ENCODE assay signal across 8 cellular contexts in the genomic region with DNA sequence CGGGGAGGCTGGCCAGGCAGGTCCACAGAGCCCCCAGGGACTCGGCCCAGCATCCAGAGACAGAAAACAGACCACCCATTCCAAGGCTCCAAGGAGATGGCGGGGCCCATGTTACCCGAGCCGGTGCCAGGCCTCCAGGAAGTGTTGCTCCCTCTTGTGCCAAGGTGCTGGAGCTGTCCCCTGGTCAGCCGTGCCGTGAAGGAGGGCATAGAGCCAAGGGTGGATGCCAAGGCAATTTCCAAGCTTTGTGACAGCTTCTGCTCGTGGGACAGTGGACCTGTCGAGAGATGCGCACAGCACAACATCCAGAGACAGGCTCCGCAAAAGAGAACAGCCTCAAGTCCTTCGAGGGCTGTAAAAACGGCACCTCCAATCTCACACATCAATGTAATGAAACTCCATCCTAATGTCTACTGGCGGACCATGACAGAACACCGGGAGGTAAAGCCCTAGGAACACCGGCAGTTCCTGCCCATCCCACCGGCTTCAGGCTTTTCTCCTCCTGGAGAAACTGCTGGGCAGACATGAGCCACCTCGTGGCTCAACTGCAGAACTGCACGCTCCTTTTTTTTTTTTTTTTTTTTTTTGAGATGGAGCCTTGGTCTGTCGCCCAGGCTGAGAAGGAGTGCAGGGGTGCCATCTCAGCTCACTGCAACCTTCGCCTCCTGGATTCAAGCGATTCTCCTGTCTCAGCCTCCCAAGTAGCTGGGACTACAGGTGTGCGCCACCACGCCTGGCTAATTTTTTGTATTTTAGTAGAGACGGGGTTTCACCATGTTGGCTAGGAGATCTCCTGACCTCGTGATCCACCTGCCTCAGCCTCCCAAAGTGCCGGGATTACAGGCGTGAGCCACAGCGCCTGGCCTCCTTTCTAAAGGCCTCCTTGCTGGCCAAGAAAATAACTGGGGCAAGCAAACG. TPM values are rescaled to one million over a fixed set of nuclear protein-coding genes. Genes with fewer than 3 reads are reported as not detected.
A peak's percentile ranks its signal among the peaks of the same experiment; 100 is the strongest.
DNase-seq lines count a peak whose midpoint lies in the region; ATAC-seq and TF ChIP-seq lines count a peak whose summit lies in the region.

No MANE protein-coding gene starts in this region.

- no peak overlapping the region for H4K12ac ChIP-seq in trophoblast cell (ENCODE audit: low read depth, low read length)

- no peaks in the 10 kb centered on the region for H3K79me1 ChIP-seq in trophoblast cell (ENCODE audit: low read length)

- ATAC-seq in gastroesophageal sphincter: peak; percentile 52
- ATAC-seq in HG02642 (IDR thresholded peaks at IDR 0.05; ENCODE audit: poor library complexity, unreplicated experiment): no peak
- no peak for ATAC-seq in GM19463 (IDR thresholded peaks at IDR 0.05; ENCODE audit: unreplicated experiment)

- no peak overlapping the region for H4K91ac ChIP-seq in trophoblast cell (ENCODE audit: low read depth, low read length)

- H3K9me3 ChIP-seq in gastroesophageal sphincter (no peaks in the 10 kb centered on the region), trophoblast cell (ENCODE audit: insufficient read depth, low read depth, low read length) (no peaks in the 10 kb centered on the region)

- H3K4me1 Mint-ChIP-seq in activated CD4-positive, alpha-beta memory T cell treated with anti-CD3 and anti-CD28 coated beads for 36 hours (ENCODE audit: low read depth): peaks cover 7% of the 10 kb centered on the region

- peaks cover 11% of the 10 kb centered on the region for H3K36me3 Mint-ChIP-seq in activated CD4-positive, alpha-beta memory T cell treated with anti-CD3 and anti-CD28 coated beads for 36 hours

- no peaks in the 10 kb centered on the region for H3K9me3 Mint-ChIP-seq in activated CD4-positive, alpha-beta memory T cell treated with anti-CD3 and anti-CD28 coated beads for 36 hours

- DNase-seq in AG09309 (ENCODE audit: low read depth) (peak; percentile 17), GM06990 (ENCODE audit: extremely low read depth, insufficient read length) (peak; percentile 32), NCI-H187 (lab: John Stamatoyannopoulos, UW) (peak; percentile 44 to 55), trophoblast cell (peak; percentile 22 to 83)
- peak; percentile 29 for DNase-seq in activated CD4-positive, alpha-beta memory T cell treated with anti-CD3 and anti-CD28 coated beads for 36 hours

- no peak overlapping the region for H2BK12ac ChIP-seq in trophoblast cell (ENCODE audit: low read length)

- H3K79me2 ChIP-seq in trophoblast cell (ENCODE audit: control insufficient read depth, insufficient read depth, low read length, poor library complexity): no peaks in the 10 kb centered on the region

- H3K27ac ChIP-seq in gastroesophageal sphincter (no peak overlapping the region), trophoblast cell (ENCODE audit: low read depth, low read length) (no peak overlapping the region)

- CTCF ChIA-PET in activated CD4-positive, alpha-beta memory T cell treated with anti-CD3 and anti-CD28 coated beads for 36 hours (lab: Charles Lee): interaction anchor here (0.6 to 4.9 kb wide), 8 partner anchors 13 to 623 kb away, joined by 3 to 46 read pairs (median 4); no protein-coding TSS in a partner anchor

- H3K27ac Mint-ChIP-seq in activated CD4-positive, alpha-beta memory T cell treated with anti-CD3 and anti-CD28 coated beads for 36 hours: no peak overlapping the region

- H2AFZ ChIP-seq in trophoblast cell (ENCODE audit: insufficient read depth, low read length, poor library complexity): no peak overlapping the region

- no peak overlapping the region for H2BK5ac ChIP-seq in trophoblast cell (ENCODE audit: low read depth, low read length, poor library complexity)

- H3K18ac ChIP-seq in trophoblast cell (ENCODE audit: low read length): no peak overlapping the region

- H3K4me2 ChIP-seq in trophoblast cell (ENCODE audit: low read length): no peak overlapping the region

- intact Hi-C loops in activated CD4-positive, alpha-beta memory T cell treated with anti-CD3 and anti-CD28 coated beads for 36 hours (cut with micrococcal nuclease): loop anchor here (2.0 to 5.0 kb wide), 3 partner anchors 61 to 202 kb away; partner anchors contain the start of gene DDRGK1

- no peak overlapping the region for H3K23ac ChIP-seq in trophoblast cell (ENCODE audit: low read length)

- H3K4me3 Mint-ChIP-seq in activated CD4-positive, alpha-beta memory T cell treated with anti-CD3 and anti-CD28 coated beads for 36 hours: no peak overlapping the region

- TF ChIP-seq POLR2A in gastroesophageal sphincter (IDR thresholded peaks at IDR 0.05): no peak

- H3K9ac ChIP-seq in trophoblast cell (ENCODE audit: low read length): no peak overlapping the region

- no peak for TF ChIP-seq EP300 in gastroesophageal sphincter (IDR thresholded peaks at IDR 0.05)

- H3K4me3 ChIP-seq in AG09309 (ENCODE audit: control insufficient read depth, low read depth, low read length) (no peak overlapping the region), GM06990 (replicated peaks; ENCODE audit: low read depth, low read length) (no peak overlapping the region), gastroesophageal sphincter (no peak overlapping the region), trophoblast cell (ENCODE audit: low read depth, low read length) (no peak overlapping the region)

- H3K36me3 ChIP-seq in GM06990 (ENCODE audit: control insufficient read depth, insufficient read depth, low read length) (peaks cover 7% of the 10 kb centered on the region), gastroesophageal sphincter (peaks cover 0 to 45% of the 10 kb centered on the region in 2 donors), trophoblast cell (ENCODE audit: control insufficient read depth in 1 of 2, insufficient read depth in 2 of 2, low read length in 2 of 2) (peaks cover 0 to 2% of the 10 kb centered on the region in 2 experiments)

- POLR2A ChIA-PET in activated CD4-positive, alpha-beta memory T cell treated with anti-CD3 and anti-CD28 coated beads for 36 hours (lab: Charles Lee): no interaction called here

- H3K27me3 Mint-ChIP-seq in activated CD4-positive, alpha-beta memory T cell treated with anti-CD3 and anti-CD28 coated beads for 36 hours: no peaks in the 10 kb centered on the region

- H3K27me3 ChIP-seq in GM06990 (replicated peaks; ENCODE audit: control insufficient read depth, insufficient read depth, low read length): no peaks in the 10 kb centered on the region
- H3K27me3 ChIP-seq in gastroesophageal sphincter: no peaks in the 10 kb centered on the region
- H3K27me3 ChIP-seq in trophoblast cell (ENCODE audit: insufficient read depth, low read length): no peaks in the 10 kb centered on the region

- peaks cover 0 to 27% (median 0%) of the 10 kb centered on the region in 3 donors for H3K4me1 ChIP-seq in gastroesophageal sphincter
- no peaks in the 10 kb centered on the region for H3K4me1 ChIP-seq in trophoblast cell (ENCODE audit: control insufficient read depth in 1 of 2, insufficient read depth in 2 of 2, low read length in 2 of 2)

- 35 to 58% methylated on average over 2 to 14 of the region's 30 CpGs for WGBS in gastroesophageal sphincter (ENCODE audit: low coverage in 1 of 2), 2 donors
- WGBS in trophoblast cell (ENCODE audit: extremely low coverage, insufficient coverage, insufficient read length): no CpG with 5 or more reads among the region's 30 CpGs

- H2BK120ac ChIP-seq in trophoblast cell (ENCODE audit: insufficient read depth, low read length, poor library complexity): no peak overlapping the region

- H3K4ac ChIP-seq in trophoblast cell (ENCODE audit: low read depth, low read length): no peak overlapping the region

- no peak overlapping the region for H4K8ac ChIP-seq in trophoblast cell (ENCODE audit: low read depth, low read length)

- H2AK5ac ChIP-seq in trophoblast cell (ENCODE audit: low read length): no peak overlapping the region

- H3K14ac ChIP-seq in trophoblast cell (ENCODE audit: low read length): no peak overlapping the region

- TF ChIP-seq CTCF in AG09309 (IDR thresholded peaks at IDR 0.05; ENCODE audit: control insufficient read depth, insufficient read depth, low read depth, low read length, missing control alignments): peak; percentile 78
- TF ChIP-seq CTCF in GM06990 (IDR thresholded peaks at IDR 0.05; ENCODE audit: insufficient read depth, low read length, poor library complexity, severe bottlenecking): peak; percentile 82
- peak in 3 of 4 experiments; percentile 46 to 70 (median 66) for TF ChIP-seq CTCF in gastroesophageal sphincter (IDR thresholded peaks at IDR 0.05)

RNA-seq across cellular contexts. Expression of gene AVP, which starts 30.9 kb away (rescaled TPM):
- not detected for total RNA-seq in activated CD4-positive, alpha-beta memory T cell treated with anti-CD3 and anti-CD28 coated beads for 36 hours
- not detected for total RNA-seq in gastroesophageal sphincter
- polyA plus RNA-seq in trophoblast cell (2013): not detected in 2 replicates

RNA-seq across cellular contexts. Expression of gene OXT, which starts 44.0 kb away (rescaled TPM):
- total RNA-seq in activated CD4-positive, alpha-beta memory T cell treated with anti-CD3 and anti-CD28 coated beads for 36 hours: 1 to 10 TPM in 1 of 2 experiments, not detected in 1; 1.0 TPM
- total RNA-seq in gastroesophageal sphincter: not detected
- polyA plus RNA-seq in trophoblast cell (2013): 0.12 TPM in 1 of 2 replicates, not detected in the other

RNA-seq across cellular contexts. Expression of gene FASTKD5, which starts 44.2 kb away (rescaled TPM):
- 10 to 100 TPM; 20.8 to 22.8 TPM for total RNA-seq in activated CD4-positive, alpha-beta memory T cell treated with anti-CD3 and anti-CD28 coated beads for 36 hours
- total RNA-seq in gastroesophageal sphincter: 10 to 100 TPM; 13.5 to 19.0 (median 17.4) TPM
- 12.4 and 13.3 TPM in 2 replicates for polyA plus RNA-seq in trophoblast cell (2013)

RNA-seq across cellular contexts. Expression of gene UBOX5, which starts 44.2 kb away (rescaled TPM):
- 1 to 10 TPM; 5.8 to 7.0 TPM for total RNA-seq in activated CD4-positive, alpha-beta memory T cell treated with anti-CD3 and anti-CD28 coated beads for 36 hours
- 10 to 100 TPM in 1 of 4 donors, 1 to 10 TPM in 3; 4.8 to 10.5 (median 8.4) TPM for total RNA-seq in gastroesophageal sphincter
- polyA plus RNA-seq in trophoblast cell (2013): 3.2 and 3.3 TPM in 2 replicates

RNA-seq across cellular contexts. Expression of gene LZTS3, which starts 57.9 kb away (rescaled TPM):
- total RNA-seq in activated CD4-positive, alpha-beta memory T cell treated with anti-CD3 and anti-CD28 coated beads for 36 hours: 1 to 10 TPM; 1.4 to 1.5 TPM
- 10 to 100 TPM; 11.3 to 17.0 (median 12.2) TPM for total RNA-seq in gastroesophageal sphincter
- 5.7 and 6.3 TPM in 2 replicates for polyA plus RNA-seq in trophoblast cell (2013)
